11 cellular contexts compared by ENCODE assay signal in genomic region chrX:54415534-54416350, GRCh38.
DNase-seq lines count a peak whose midpoint lies in the region.
"Had no signal": no experiment of that assay in that cellular context is flagged by ENCODE, and none has a peak within 500 bp of the region (broad histone marks: within the 10 kb centered on the region; RNA-seq: fewer than 3 reads in every experiment).

No MANE protein-coding gene starts in this region.

- peak; percentile 2 for DNase-seq in GF-D8 (lab: John Stamatoyannopoulos, UW)
- DNase-seq in Kasumi-1 (lab: John Stamatoyannopoulos, UW), result peak; percentile 5 to 13
- peak; percentile 65 for DNase-seq in amniotic epithelial cell (ENCODE audit: low read depth)
- peak; percentile 68 for DNase-seq in left kidney (ENCODE audit: low read depth, low spot score)
- DNase-seq in NCI-H748 (lab: John Stamatoyannopoulos, UW; ENCODE audit: unreplicated experiment), result no peak
- DNase-seq in HCEC 1CT, result no peak
- DNase-seq in activated naive CD4-positive, alpha-beta T cell (lab: John Stamatoyannopoulos, UW), result no peak
- no peak for DNase-seq in NAMALWA (ENCODE audit: low spot score)
- DNase-seq: DMS153, gastrocnemius medialis, NCI-H1048 had no signal

Comparison
In these comparisons a context has a peak if more than half of its experiments do, and no peak if none do; other contexts are left out.
1. DNase-seq: peak in GF-D8 (single experiment), Kasumi-1 (2 of 2), amniotic epithelial cell (single experiment) and left kidney (single experiment); none in NCI-H748 (single experiment), HCEC 1CT (single experiment), activated naive CD4-positive, alpha-beta T cell (0 of 4) and NAMALWA (single experiment).